1 cellular context compared by ENCODE assay signal in the genomic region with DNA sequence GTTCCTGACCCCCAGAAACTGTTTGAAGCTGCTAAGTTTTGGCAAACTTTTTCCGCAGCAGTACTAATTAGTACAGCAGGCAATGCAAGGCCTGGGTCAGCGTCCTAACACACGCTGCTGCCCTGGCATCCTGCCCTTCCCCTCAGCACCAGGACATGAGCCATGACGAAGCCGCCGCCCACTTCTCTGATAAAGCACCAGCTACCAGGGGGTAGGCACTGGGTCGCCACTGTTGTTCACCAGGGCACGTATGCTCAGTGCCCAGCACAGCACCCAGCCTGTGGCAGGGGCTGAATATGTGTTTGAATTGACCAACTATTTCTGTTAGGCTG.
TF ChIP-seq lines count a peak whose summit lies in the region.

No MANE protein-coding gene starts in this region.

TF ChIP-seq in IMR-90, 13 proteins besides CTCF, POLR2A, EP300 and RAD21 (continued from another document):
- TF ChIP-seq ELK1 (IDR thresholded peaks at IDR 0.05; ENCODE audit: borderline replicate concordance, low read depth, low read length) (no peak), FOS (IDR thresholded peaks at IDR 0.05; ENCODE audit: low read depth, low read length) (no peak), MXI1 (IDR thresholded peaks at IDR 0.05; ENCODE audit: borderline replicate concordance, low read depth, low read length) (no peak), USF2 (IDR thresholded peaks at IDR 0.05; ENCODE audit: low read depth, low read length) (no peak), SMC3 (IDR thresholded peaks at IDR 0.05; ENCODE audit: low read depth, low read length) (no peak), CHD1 (IDR thresholded peaks at IDR 0.05; ENCODE audit: low read depth, low read length) (no peak), CEBPB (IDR thresholded peaks at IDR 0.05; ENCODE audit: low read depth, low read length) (no peak), BHLHE40 (IDR thresholded peaks at IDR 0.05; ENCODE audit: low read depth, low read length) (no peak), MAFK (IDR thresholded peaks at IDR 0.05; ENCODE audit: low read depth, low read length) (no peak), RFX5 (IDR thresholded peaks at IDR 0.05; ENCODE audit: low read depth, low read length) (no peak)
